Comparison of ENCODE assay signal across 1 cellular context in genomic region chr22:28923826-28924732, GRCh38.
TF ChIP-seq lines count a peak whose summit lies in the region.

No MANE protein-coding gene starts in this region.

TF ChIP-seq in HCT116, 20 proteins besides CTCF, POLR2A, EP300 and RAD21 (continued from another document):
- no peak for TF ChIP-seq SIN3A (IDR thresholded peaks at IDR 0.05; ENCODE audit: low read depth)
